ENCODE assay signal across 8 cellular contexts in the genomic region with DNA sequence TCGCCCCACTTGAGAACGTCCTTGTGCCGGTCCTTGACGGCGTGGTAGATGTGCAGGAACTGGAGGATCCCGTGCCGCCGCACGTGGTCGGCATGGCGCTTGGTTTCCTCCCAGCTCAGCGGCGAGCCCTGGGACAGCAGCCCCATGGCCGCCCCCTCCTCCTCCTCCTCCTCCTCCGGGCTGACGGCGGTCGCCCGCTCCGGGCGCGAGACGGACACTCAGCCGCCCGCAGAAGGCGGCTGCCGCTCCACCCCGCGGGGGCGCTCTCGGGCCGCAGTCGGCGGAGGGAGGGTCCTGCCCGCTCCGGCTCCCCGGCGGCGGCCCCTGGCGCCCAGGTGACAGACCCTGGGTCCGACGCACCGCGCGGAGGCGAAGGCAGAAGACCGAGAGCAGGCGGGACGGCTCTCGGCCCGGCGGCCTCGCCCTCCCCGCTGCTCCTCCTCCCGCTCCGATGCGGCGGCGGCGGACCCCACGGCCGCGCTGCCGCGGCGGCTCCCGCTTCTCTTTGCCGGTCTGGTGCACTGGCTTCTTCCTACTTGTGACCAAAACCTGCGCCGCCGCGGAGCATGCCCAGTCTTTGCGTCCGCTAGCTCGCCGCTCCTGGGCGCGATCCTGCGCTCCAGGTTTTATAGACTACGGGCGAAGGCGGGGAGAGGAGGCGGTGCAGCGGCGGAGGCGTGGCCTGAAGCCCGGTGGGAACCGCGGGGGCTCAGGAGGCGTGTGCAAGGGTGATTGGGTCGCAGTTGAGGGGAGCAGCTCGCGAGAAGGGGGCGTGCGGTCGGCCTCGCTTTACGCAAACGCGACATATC. TPM values are rescaled to one million over a fixed set of nuclear protein-coding genes. Genes with fewer than 3 reads are reported as not detected.
DNase-seq lines count a peak whose midpoint lies in the region; ATAC-seq and TF ChIP-seq lines count a peak whose summit lies in the region.

A gene (minus strand): TSS at position 602 of the 809 bp plus-strand sequence. CDS start 456 bp downstream, at position 146.

- H3K9me3 ChIP-seq in BE2C (no peaks in the 10 kb centered on the region), colonic mucosa (no peaks in the 10 kb centered on the region)

- H3K4me1 ChIP-seq in BE2C (no peaks in the 10 kb centered on the region), colonic mucosa (peaks cover 6% of the 10 kb centered on the region)

- peak within 1 kb of the TSS; percentile 66 for H3K4me3 ChIP-seq in BE2C (ENCODE audit: low read depth, low read length)
- peak within 1 kb of the TSS; percentile 77 for H3K4me3 ChIP-seq in colonic mucosa

- peaks cover 3% of the 10 kb centered on the region; the same call in 1 of the 2 replicates for H3K36me3 ChIP-seq in BE2C
- H3K36me3 ChIP-seq in colonic mucosa, result no peaks in the 10 kb centered on the region

- DNase-seq in BE2C (peak; percentile 96), NCI-H510A (lab: John Stamatoyannopoulos, UW) (peak; percentile 98), colonic mucosa (peak; percentile 95), left colon (peak; percentile 96 to 97)
- DNase-seq in activated CD4-positive, alpha-beta T cell treated with anti-CD3 and anti-CD28 coated beads for 4 hours, result peak; percentile 81 to 84
- DNase-seq in stimulated activated CD4-positive, alpha-beta T cell treated with anti-CD3 and anti-CD28 coated beads, Interleukin-1b, Interleukin-23, amount 100 ng/mL, for 48 hours, result peak; percentile 90

- H3K27ac ChIP-seq in colonic mucosa, result peak within 1 kb of the TSS; percentile 95

- peak within 1 kb of the TSS; percentile 85 to 86 for H3K9ac ChIP-seq in colonic mucosa (ENCODE audit: low read depth in 2 of 2, low read length in 2 of 2)

- intact Hi-C loops in colonic mucosa (cut with DNase I) (loop anchor here (2.0 to 5.0 kb wide), 2 partner anchors 47 to 108 kb away; no protein-coding TSS in a partner anchor), left colon (cut with DNase I, micrococcal nuclease) (loop anchor here in 1 of 2 donors (2.0 kb wide), 1 partner anchor 106 kb away; no protein-coding TSS in a partner anchor)

- TF ChIP-seq CTCF in BE2C (IDR thresholded peaks at IDR 0.05; ENCODE audit: low read depth, low read length) (peak; percentile 34), colonic mucosa (IDR thresholded peaks at IDR 0.05) (peak; percentile 61)

- peak; percentile 86 for TF ChIP-seq POLR2A in GM19099 (IDR thresholded peaks at IDR 0.05; ENCODE audit: extremely low read depth, insufficient read length, low read depth)

- ATAC-seq in HG03432 (IDR thresholded peaks at IDR 0.05; ENCODE audit: unreplicated experiment) (peak; percentile 68), left colon (peak; percentile 68)

- H3K27me3 ChIP-seq in BE2C, result no peaks in the 10 kb centered on the region
- no peaks in the 10 kb centered on the region for H3K27me3 ChIP-seq in colonic mucosa

RNA-seq across cellular contexts. Expression of the gene that starts here (rescaled TPM):
- 26.9 TPM for polyA plus RNA-seq in BE2C (2012; ENCODE audit: insufficient read depth, insufficient read length, low read depth)
- 10 to 100 TPM; 35.0 to 37.1 TPM for total RNA-seq in colonic mucosa
- 10 to 100 TPM; 37.1 to 47.5 TPM for total RNA-seq in left colon

Comparison
In these comparisons a context has a peak if more than half of its experiments do, and no peak if none do; other contexts are left out.
1. Peak in every context shown above with its lines: DNase-seq, ATAC-seq, H3K4me3 ChIP-seq and H3K27ac ChIP-seq.